In genomic region chr4:82560853-82561744, GRCh38 we compare ENCODE assay signal across 8 cellular contexts. TPM values are rescaled to one million over a fixed set of nuclear protein-coding genes. Genes with fewer than 3 reads are reported as not detected.
DNase-seq lines count a peak whose midpoint lies in the region; ATAC-seq and TF ChIP-seq lines count a peak whose summit lies in the region.

No MANE protein-coding gene starts in this region.

- peak in 1 of 2 experiments; percentile 24 for DNase-seq in Caco-2
- no peak for DNase-seq in NT2/D1 (ENCODE audit: low read depth, low spot score)
- DNase-seq in epithelial cell of proximal tubule (ENCODE audit: low read depth) = no peak
- DNase-seq in natural killer cell = no peak
- no peak for DNase-seq in NCI-H1694 (lab: John Stamatoyannopoulos, UW)
- no peak for DNase-seq in OCI-M2 (lab: John Stamatoyannopoulos, UW; ENCODE audit: unreplicated experiment)
- DNase-seq in middle frontal gyrus (ENCODE audit: extremely low spot score, low spot score) = no peak

- no peak for ATAC-seq in natural killer cell
- ATAC-seq in GM21825 (IDR thresholded peaks at IDR 0.05; ENCODE audit: unreplicated experiment) = no peak

- H3K4me3 Mint-ChIP-seq in Caco-2 (ENCODE audit: unreplicated experiment) (peak overlapping the region; percentile 81), natural killer cell (peak overlapping the region; percentile 77)

- H3K4me1 Mint-ChIP-seq in Caco-2 (ENCODE audit: low read depth, unreplicated experiment) (peaks cover 12% of the 10 kb centered on the region), natural killer cell (peaks cover 12 to 14% of the 10 kb centered on the region in 2 donors)

- H3K36me3 Mint-ChIP-seq in Caco-2 (ENCODE audit: insufficient read depth, unreplicated experiment) (peaks cover 12% of the 10 kb centered on the region), natural killer cell (peaks cover 13% of the 10 kb centered on the region)

- peak overlapping the region; percentile 48 for H3K27ac Mint-ChIP-seq in Caco-2 (ENCODE audit: unreplicated experiment)
- no peak overlapping the region for H3K27ac Mint-ChIP-seq in natural killer cell

- H3K27me3 Mint-ChIP-seq in Caco-2 (ENCODE audit: insufficient read depth, unreplicated experiment) (no peaks in the 10 kb centered on the region), natural killer cell (ENCODE audit: low read depth in 2 of 2) (peaks cover 54 to 78% of the 10 kb centered on the region in 2 donors)

- H3K36me3 ChIP-seq in Caco-2 (ENCODE audit: control insufficient read depth, insufficient read depth, low read length) (no peaks in the 10 kb centered on the region), NT2/D1 (ENCODE audit: insufficient read depth, insufficient read length, low read length) (no peaks in the 10 kb centered on the region)

- BruUV-seq in Caco-2 (replicated peaks; lab: Mats Ljungman, UMichigan) = TSS peak; percentile 58

- POLR2A ChIA-PET in Caco-2 (lab: Charles Lee) = no interaction called here

- no peaks in the 10 kb centered on the region for H3K9me3 Mint-ChIP-seq in Caco-2 (ENCODE audit: unreplicated experiment)
- no peaks in the 10 kb centered on the region for H3K9me3 Mint-ChIP-seq in natural killer cell

- H3K27me3 ChIP-seq in Caco-2 (replicated peaks; ENCODE audit: control insufficient read depth, insufficient read depth, low read length) (no peaks in the 10 kb centered on the region), NT2/D1 (ENCODE audit: insufficient read depth, insufficient read length) (peaks cover 11% of the 10 kb centered on the region)

- H3K4me1 ChIP-seq in Caco-2 (no peaks in the 10 kb centered on the region), NT2/D1 (ENCODE audit: insufficient read depth, insufficient read length) (peaks cover 3% of the 10 kb centered on the region)

- CTCF ChIA-PET in Caco-2 (lab: Charles Lee) = no interaction called here

- H3K9me3 ChIP-seq in Caco-2 = no peaks in the 10 kb centered on the region
- H3K9me3 ChIP-seq in NT2/D1 (ENCODE audit: insufficient read depth, low read length) = peaks cover 4% of the 10 kb centered on the region; the same call in 1 of the 2 replicates

- TF ChIP-seq CTCF in Caco-2 (IDR thresholded peaks at IDR 0.05; ENCODE audit: insufficient read depth in 1 of 2, low read depth in 1 of 2, low read length in 1 of 2, severe bottlenecking in 1 of 2, unreplicated experiment in 1 of 2) (no peak), epithelial cell of proximal tubule (conservative IDR thresholded peaks at IDR 0.05; ENCODE audit: low read depth, low read length) (no peak), natural killer cell (IDR thresholded peaks at IDR 0.05) (no peak)

- intact Hi-C loops in Caco-2 (cut with micrococcal nuclease; ENCODE audit: unreplicated experiment) (loop anchor here (5.0 kb wide), 1 partner anchor 34 kb away; no protein-coding TSS in a partner anchor), natural killer cell (cut with micrococcal nuclease) (no loop called here)

- H3K4me3 ChIP-seq in Caco-2 (ENCODE audit: low read depth, low read length) = peak overlapping the region; percentile 56
- H3K4me3 ChIP-seq in NT2/D1 (ENCODE audit: insufficient read length, low read depth) = peak overlapping the region; percentile 54
- H3K4me3 ChIP-seq in epithelial cell of proximal tubule (ENCODE audit: low read depth, low read length) = peak overlapping the region; percentile 58

- peak overlapping the region; percentile 70 for H3K9ac ChIP-seq in NT2/D1 (ENCODE audit: insufficient read length, low read depth)

RNA-seq across cellular contexts. Expression of gene TMEM150C, which starts 0.7 kb away (rescaled TPM):
- total RNA-seq in Caco-2 (2022) (5.0 and 5.7 TPM in 2 replicates), epithelial cell of proximal tubule (0.36 and 2.9 TPM in 2 replicates), natural killer cell (not detected)
